Comparison of ENCODE assay signal across 24 cellular contexts in the genomic region with DNA sequence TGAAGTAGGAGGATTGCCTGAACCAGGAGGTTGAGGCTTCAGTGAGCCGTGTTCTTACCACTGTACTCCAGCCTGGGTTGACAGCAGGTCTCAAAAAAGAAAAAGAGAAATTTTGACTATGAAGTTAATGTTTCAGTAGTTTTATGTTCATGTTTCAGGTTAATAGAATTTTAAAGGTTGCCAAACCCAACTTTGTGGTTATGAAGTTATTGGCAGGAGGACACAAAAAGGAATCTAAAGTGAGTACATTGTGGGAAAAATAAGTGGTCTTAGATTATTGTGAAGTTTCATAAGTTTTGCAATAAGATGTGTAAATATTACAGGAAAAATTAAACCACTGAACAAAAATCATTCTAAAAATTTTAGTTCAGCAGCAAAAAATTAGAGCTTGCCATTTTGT.
"Had no signal": no experiment of that assay in that cellular context is flagged by ENCODE, and none has a peak within 500 bp of the region (broad histone marks: within the 10 kb centered on the region; RNA-seq: fewer than 3 reads in every experiment).

No MANE protein-coding gene starts in this region.

- FAIRE-seq: endometrium, TTC549, urothelium cell line had no signal

- H3K27me3 ChIP-seq: body of pancreas, ovary, spleen, suprapubic skin, tibial nerve had no signal

- DNase-seq: activated CD4-positive, alpha-beta T cell treated with anti-CD3 and anti-CD28 coated beads for 1 hour; activated CD4-positive, alpha-beta T cell treated with anti-CD3 and anti-CD28 coated beads, Interleukin-2, amount 50 U/mL, for 1 hour; activated CD8-positive, alpha-beta T cell treated with anti-CD3 and anti-CD28 coated beads, Interleukin-2, amount 10 ng/mL, durations not matched to agents 7 days and 5 days; activated gamma-delta T cell treated with Interleukin-2 at 50 U/mL for 16 hours; body of pancreas; effector CD4-positive, alpha-beta T cell; erythroblast; foreskin melanocyte; hippocampal formation; left ventricle myocardium inferior; ovary; spleen; stimulated activated CD4-positive, alpha-beta T cell treated with anti-CD3 and anti-CD28 coated beads, Interleukin-4, amount 100 ng/mL, for 1 hour had no signal

- H3K9me3 Mint-ChIP-seq: activated naive CD4-positive, alpha-beta T cell treated with anti-CD3 and anti-CD28 coated beads, Interleukin-2, amount 50 U/mL, for 72 hours; activated T-helper 1 cell treated with anti-CD3 and anti-CD28 coated beads, Interleukin-12 subunit alpha, Interleukin-12 subunit beta, Interleukin-2, Interleukin-4 antibody, amounts not matched to agents 30 ng/mL and 10 ng/mL and 1 ng/mL, durations not matched to agents 14 hours and 24 hours and 36 hours; natural killer cell treated with Interleukin-12 subunit alpha and Interleukin-12 subunit beta and Interleukin-15 and Interleukin-18, amount 100 ng/mL, for 72 hours; stimulated activated naive CD8-positive, alpha-beta T cell treated with anti-CD3 and anti-CD28 coated beads, Interleukin-15, Interleukin-2, amounts not matched to agents 100 ng/mL and 50 ng/mL, for 24 hours had no signal

- H3K4me1 ChIP-seq: body of pancreas, left ventricle myocardium inferior, prostate gland, spleen, suprapubic skin had no signal

- H3K27ac Mint-ChIP-seq: activated CD8-positive, alpha-beta T cell treated with anti-CD3 and anti-CD28 coated beads, Interleukin-2, amount 10 ng/mL, durations not matched to agents 7 days and 5 days; activated naive CD4-positive, alpha-beta T cell treated with anti-CD3 and anti-CD28 coated beads, Interleukin-2, amount 50 U/mL, for 72 hours; activated T-helper 1 cell treated with anti-CD3 and anti-CD28 coated beads, Interleukin-12 subunit alpha, Interleukin-12 subunit beta, Interleukin-2, Interleukin-4 antibody, amounts not matched to agents 30 ng/mL and 10 ng/mL and 1 ng/mL, durations not matched to agents 14 hours and 24 hours and 36 hours; stimulated activated naive CD8-positive, alpha-beta T cell treated with anti-CD3 and anti-CD28 coated beads, Interleukin-15, Interleukin-2, amounts not matched to agents 100 ng/mL and 50 ng/mL, for 24 hours had no signal

- H3K4me3 ChIP-seq: body of pancreas, left ventricle myocardium inferior, ovary, prostate gland, spleen, suprapubic skin, tibial nerve had no signal

- H3K4me3 Mint-ChIP-seq: activated CD8-positive, alpha-beta T cell treated with anti-CD3 and anti-CD28 coated beads, Interleukin-2, amount 10 ng/mL, durations not matched to agents 7 days and 5 days; activated T-helper 1 cell treated with anti-CD3 and anti-CD28 coated beads, Interleukin-12 subunit alpha, Interleukin-12 subunit beta, Interleukin-2, Interleukin-4 antibody, amounts not matched to agents 30 ng/mL and 10 ng/mL and 1 ng/mL, durations not matched to agents 14 hours and 24 hours and 36 hours; natural killer cell treated with Interleukin-12 subunit alpha and Interleukin-12 subunit beta and Interleukin-15 and Interleukin-18, amount 100 ng/mL, for 72 hours; stimulated activated naive CD8-positive, alpha-beta T cell treated with anti-CD3 and anti-CD28 coated beads, Interleukin-15, Interleukin-2, amounts not matched to agents 100 ng/mL and 50 ng/mL, for 24 hours had no signal

- H3K27ac ChIP-seq: body of pancreas, left ventricle myocardium inferior, ovary, spleen, suprapubic skin, tibial nerve had no signal

- H3K36me3 ChIP-seq: ovary, prostate gland had no signal

- H3K9me3 ChIP-seq: body of pancreas, left ventricle myocardium inferior, ovary, prostate gland, spleen, suprapubic skin, tibial nerve had no signal

- ATAC-seq: activated CD8-positive, alpha-beta T cell treated with anti-CD3 and anti-CD28 coated beads, Interleukin-2, amount 10 ng/mL, durations not matched to agents 7 days and 5 days; activated naive CD4-positive, alpha-beta T cell treated with anti-CD3 and anti-CD28 coated beads, Interleukin-2, amount 50 U/mL, for 72 hours; body of pancreas; natural killer cell treated with Interleukin-12 subunit alpha and Interleukin-12 subunit beta and Interleukin-15 and Interleukin-18, amount 100 ng/mL, for 72 hours; SK-N-SH treated with all-trans-retinoic acid at 6 μM for 48 hours had no signal

- H3K27me3 Mint-ChIP-seq: natural killer cell treated with Interleukin-12 subunit alpha and Interleukin-12 subunit beta and Interleukin-15 and Interleukin-18, amount 100 ng/mL, for 72 hours; stimulated activated naive CD8-positive, alpha-beta T cell treated with anti-CD3 and anti-CD28 coated beads, Interleukin-15, Interleukin-2, amounts not matched to agents 100 ng/mL and 50 ng/mL, for 24 hours had no signal
